ENCODE assay signal across 8 cellular contexts in genomic region chr22:22710719-22711531, GRCh38.
DNase-seq lines count a peak whose midpoint lies in the region; ATAC-seq and TF ChIP-seq lines count a peak whose summit lies in the region.

No MANE protein-coding gene starts in this region.

- H3K4me1 Mint-ChIP-seq in neural progenitor cell: no peaks in the 10 kb centered on the region

- H3K79me2 ChIP-seq in neural progenitor cell (ENCODE audit: low read depth): no peaks in the 10 kb centered on the region

- no peak overlapping the region for H3K27ac Mint-ChIP-seq in neural progenitor cell

- peaks cover 10% of the 10 kb centered on the region for H3K27me3 Mint-ChIP-seq in neural progenitor cell (ENCODE audit: insufficient read depth, low read depth)

- no peak overlapping the region for H3K4me2 ChIP-seq in neural progenitor cell

- no peak for TF ChIP-seq POLR2A in testis (IDR thresholded peaks at IDR 0.05)

- peak; percentile 77 for TF ChIP-seq CTCF in epithelial cell of proximal tubule (conservative IDR thresholded peaks at IDR 0.05; ENCODE audit: low read depth, low read length)
- TF ChIP-seq CTCF in neural progenitor cell (IDR thresholded peaks at IDR 0.05): peak; percentile 96
- peak; percentile 80 to 97 (median 85) for TF ChIP-seq CTCF in testis (IDR thresholded peaks at IDR 0.05)

- H3K4me1 ChIP-seq in neural progenitor cell: no peaks in the 10 kb centered on the region
- peaks cover 4% of the 10 kb centered on the region for H3K4me1 ChIP-seq in testis

- WGBS in testis, 2 donors: 33 to 35% methylated on average over 11 of the region's 11 CpGs

- H3K36me3 Mint-ChIP-seq in neural progenitor cell: no peaks in the 10 kb centered on the region

- no peaks in the 10 kb centered on the region for H3F3A ChIP-seq in neural progenitor cell (ENCODE audit: low read depth)

- peaks cover 98% of the 10 kb centered on the region for H3K27me3 ChIP-seq in neural progenitor cell
- H3K27me3 ChIP-seq in testis: no peaks in the 10 kb centered on the region

- H3K9me3 ChIP-seq in neural progenitor cell (ENCODE audit: low read depth): no peaks in the 10 kb centered on the region
- H3K9me3 ChIP-seq in testis: no peaks in the 10 kb centered on the region

- no peaks in the 10 kb centered on the region for H3K9me3 Mint-ChIP-seq in neural progenitor cell

- H3K27ac ChIP-seq in neural progenitor cell (no peak overlapping the region), testis (no peak overlapping the region)

- intact Hi-C loops in testis (cut with DNase I; ENCODE audit: low total_unique reads): no loop called here

- H3K4me3 ChIP-seq in epithelial cell of proximal tubule (ENCODE audit: low read depth, low read length): no peak overlapping the region
- no peak overlapping the region for H3K4me3 ChIP-seq in neural progenitor cell
- no peak overlapping the region for H3K4me3 ChIP-seq in testis

- no peak overlapping the region for H2AFZ ChIP-seq in neural progenitor cell (replicated peaks)

- DNase-seq in NCI-H1436 (lab: John Stamatoyannopoulos, UW) (peak; percentile 32), NCI-H1436 treated with DMSO at 0.1 percent for 48 hours (lab: John Stamatoyannopoulos, UW) (no peak), NCI-H146 treated with DMSO at 0.1 percent for 48 hours (lab: John Stamatoyannopoulos, UW; ENCODE audit: unreplicated experiment) (peak; percentile 15), epithelial cell of proximal tubule (ENCODE audit: low read depth) (no peak), neural progenitor cell (ENCODE audit: low spot score) (peak; percentile 61), testis (peak; percentile 78)
- DNase-seq in activated CD8-positive, alpha-beta memory T cell treated with anti-CD3 and anti-CD28 coated beads, Interleukin-2, amount 50 U/mL, for 24 hours (ENCODE audit: extremely low read depth): peak; percentile 42

- H4K20me1 ChIP-seq in neural progenitor cell (ENCODE audit: low read depth): peaks cover 3% of the 10 kb centered on the region

- ATAC-seq in HG03039 (IDR thresholded peaks at IDR 0.05; ENCODE audit: unreplicated experiment): no peak

- H3K4me3 Mint-ChIP-seq in neural progenitor cell: no peak overlapping the region

- no peak overlapping the region for H3K9ac ChIP-seq in neural progenitor cell

- no peaks in the 10 kb centered on the region for H3K36me3 ChIP-seq in neural progenitor cell
- no peaks in the 10 kb centered on the region for H3K36me3 ChIP-seq in testis (ENCODE audit: low read depth, missing control alignments)

Comparison
In these comparisons a context has a peak if more than half of its experiments do, and no peak if none do; other contexts are left out.
1. DNase-seq: peak in NCI-H1436 (single experiment), NCI-H146 treated with DMSO at 0.1 percent for 48 hours (single experiment), activated CD8-positive, alpha-beta memory T cell treated with anti-CD3 and anti-CD28 coated beads, Interleukin-2, amount 50 U/mL, for 24 hours (single experiment), neural progenitor cell (single experiment) and testis (single experiment); none in NCI-H1436 treated with DMSO at 0.1 percent for 48 hours (single experiment) and epithelial cell of proximal tubule (single experiment).
2. Peak in every context shown above with its lines, with median percentiles within 50 percentile points of each other: CTCF ChIP-seq.